Comparison of ENCODE assay signal across 8 cellular contexts in the genomic region with DNA sequence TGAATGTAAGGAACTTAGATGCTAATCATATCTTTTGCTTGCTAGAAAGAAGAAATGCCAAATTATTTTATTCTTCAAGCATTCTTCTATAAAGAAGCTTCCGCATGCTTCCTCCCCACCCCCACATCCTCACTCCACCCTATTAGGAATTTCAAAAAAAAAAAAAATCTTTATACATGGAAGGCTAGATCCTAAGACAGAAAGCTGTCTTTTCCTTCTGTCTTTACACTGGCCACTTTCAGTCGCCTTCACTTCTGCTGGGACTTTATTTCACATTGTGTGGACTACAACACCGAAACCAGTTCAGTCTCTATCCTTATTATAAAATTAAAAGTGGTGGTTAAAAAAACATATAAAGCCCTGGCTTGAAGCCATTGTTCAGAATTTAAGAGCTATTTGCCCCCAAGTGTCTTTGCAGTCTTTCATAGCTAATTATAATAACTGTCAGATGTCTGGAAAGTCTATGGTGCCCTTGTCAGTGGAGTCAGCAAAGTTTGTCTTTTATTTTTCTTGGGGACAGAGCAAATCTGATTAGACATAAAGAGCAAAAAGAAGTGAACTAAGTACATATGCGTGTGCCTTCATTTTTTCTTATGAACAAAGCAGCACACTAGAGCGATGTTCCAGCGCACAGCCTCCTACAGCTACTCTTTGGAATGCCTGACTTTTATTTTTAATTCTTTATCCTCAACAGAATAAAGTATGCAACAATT.
DNase-seq lines count a peak whose midpoint lies in the region; ATAC-seq and TF ChIP-seq lines count a peak whose summit lies in the region.

No MANE protein-coding gene starts in this region.

- H3K4me3 ChIP-seq in OCI-LY3 (ENCODE audit: low read length), result peak overlapping the region; percentile 80
- peak overlapping the region; percentile 64 for H3K4me3 ChIP-seq in mononuclear cell (ENCODE audit: low read length)

- DNase-seq in activated CD4-positive, alpha-beta T cell treated with anti-CD3 and anti-CD28 coated beads, Interleukin-2, amount 10 ng/mL, durations not matched to agents 7 days and 5 days, result no peak
- DNase-seq in activated CD4-positive, alpha-beta T cell treated with anti-CD3 and anti-CD28 coated beads for 48 hours, result no peak
- DNase-seq in dedifferentiated amniotic fluid mesenchymal stem cell (ENCODE audit: extremely low spot score) (peak; percentile 59), NCI-H128 (lab: John Stamatoyannopoulos, UW; ENCODE audit: unreplicated experiment) (no peak)

- H3K36me3 ChIP-seq in OCI-LY3 (replicated peaks; ENCODE audit: low read depth, low read length), result peaks cover 3% of the 10 kb centered on the region

- no peak overlapping the region for H3K4me3 Mint-ChIP-seq in activated CD4-positive, alpha-beta T cell treated with anti-CD3 and anti-CD28 coated beads, Interleukin-2, amount 10 ng/mL, durations not matched to agents 7 days and 5 days

- no peak for ATAC-seq in GM21528 (IDR thresholded peaks at IDR 0.05; ENCODE audit: low FRiP score, unreplicated experiment)
- ATAC-seq in GM19395 (IDR thresholded peaks at IDR 0.05; ENCODE audit: unreplicated experiment), result no peak

- peaks cover 55% of the 10 kb centered on the region for H3K79me2 ChIP-seq in OCI-LY3 (ENCODE audit: low read length)

- peak overlapping the region; percentile 65 for H3K9ac ChIP-seq in OCI-LY3 (ENCODE audit: low read length)

- H3K27ac ChIP-seq in OCI-LY3 (ENCODE audit: low read length), result peak overlapping the region; percentile 65

- H3K4me2 ChIP-seq in OCI-LY3 (ENCODE audit: low read length), result peak overlapping the region; percentile 89

- peak overlapping the region; percentile 19; the same call in 1 of the 2 replicates for H2AFZ ChIP-seq in OCI-LY3 (ENCODE audit: low read depth, low read length)

- no peaks in the 10 kb centered on the region for H4K20me1 ChIP-seq in OCI-LY3 (ENCODE audit: insufficient read depth, low read length)

- H3K36me3 Mint-ChIP-seq in activated CD4-positive, alpha-beta T cell treated with anti-CD3 and anti-CD28 coated beads, Interleukin-2, amount 10 ng/mL, durations not matched to agents 7 days and 5 days (ENCODE audit: low read depth), result peaks cover 13% of the 10 kb centered on the region

- CTCF ChIA-PET in activated CD4-positive, alpha-beta T cell treated with anti-CD3 and anti-CD28 coated beads, Interleukin-2, amount 10 ng/mL, durations not matched to agents 7 days and 5 days (lab: Charles Lee), result interaction anchor here (0.6 to 2.1 kb wide), 6 partner anchors 18 to 1030 kb away, joined by 3 to 9 read pairs (median 4); no protein-coding TSS in a partner anchor

- H3K27me3 Mint-ChIP-seq in activated CD4-positive, alpha-beta T cell treated with anti-CD3 and anti-CD28 coated beads, Interleukin-2, amount 10 ng/mL, durations not matched to agents 7 days and 5 days, result no peaks in the 10 kb centered on the region

- H3K27ac Mint-ChIP-seq in activated CD4-positive, alpha-beta T cell treated with anti-CD3 and anti-CD28 coated beads, Interleukin-2, amount 10 ng/mL, durations not matched to agents 7 days and 5 days, result peak overlapping the region; percentile 90

- POLR2A ChIA-PET in activated CD4-positive, alpha-beta T cell treated with anti-CD3 and anti-CD28 coated beads, Interleukin-2, amount 10 ng/mL, durations not matched to agents 7 days and 5 days (lab: Charles Lee), result no interaction called here

- H3K27me3 ChIP-seq in OCI-LY3 (ENCODE audit: low read depth, low read length) (no peaks in the 10 kb centered on the region), mononuclear cell (ENCODE audit: insufficient read depth, low read length) (no peaks in the 10 kb centered on the region)

- TF ChIP-seq CTCF in OCI-LY3 (IDR thresholded peaks at IDR 0.05; ENCODE audit: low read depth, low read length), result no peak

- peaks cover 25% of the 10 kb centered on the region for H3K4me1 Mint-ChIP-seq in activated CD4-positive, alpha-beta T cell treated with anti-CD3 and anti-CD28 coated beads, Interleukin-2, amount 10 ng/mL, durations not matched to agents 7 days and 5 days

- H3K4me1 ChIP-seq in OCI-LY3 (ENCODE audit: low read length), result peaks cover 41% of the 10 kb centered on the region
- H3K4me1 ChIP-seq in mononuclear cell (ENCODE audit: insufficient read depth, low read length), result peaks cover 14% of the 10 kb centered on the region

- H3K9me3 Mint-ChIP-seq in activated CD4-positive, alpha-beta T cell treated with anti-CD3 and anti-CD28 coated beads, Interleukin-2, amount 10 ng/mL, durations not matched to agents 7 days and 5 days, result peaks cover 10% of the 10 kb centered on the region

- 0 out of 2 replicates have a peak, but pooled peaks cover 4% of the 10 kb centered on the region for H3K9me3 ChIP-seq in OCI-LY3 (ENCODE audit: insufficient read depth, low read length)
- H3K9me3 ChIP-seq in mononuclear cell (ENCODE audit: low read depth, low read length), result no peaks in the 10 kb centered on the region
